Comparison of ENCODE assay signal across 18 cellular contexts in genomic region chr19:48465215-48465614, GRCh38. TPM values are rescaled to one million over a fixed set of nuclear protein-coding genes. Genes with fewer than 3 reads are reported as not detected.
DNase-seq lines count a peak whose midpoint lies in the region; FAIRE-seq and TF ChIP-seq lines count a peak whose summit lies in the region.
"Had no signal": no experiment of that assay in that cellular context is flagged by ENCODE, and none has a peak within 500 bp of the region (broad histone marks: within the 10 kb centered on the region; RNA-seq: fewer than 3 reads in every experiment).

No MANE protein-coding gene starts in this region.

- DNase-seq in A673 (ENCODE audit: low spot score) (no peak), SK-N-MC (ENCODE audit: low read depth, low spot score) (no peak), keratinocyte (ENCODE audit: low read depth, low spot score) (no peak), SHP77 treated with DMSO at 0.1 percent for 48 hours (lab: John Stamatoyannopoulos, UW) (no peak), GM20000 (ENCODE audit: low spot score) (no peak), DMS153 treated with DMSO at 0.1 percent for 48 hours (lab: John Stamatoyannopoulos, UW; ENCODE audit: unreplicated experiment) (no peak)
- DNase-seq: Calu3; CD8-positive, alpha-beta T cell; DMS53; DND-41; EL; GOT3; H7; HFFc6 had no signal

- intact Hi-C loops in A673 (cut with micrococcal nuclease; ENCODE audit: unreplicated experiment) = no loop called here

- H3K4me3 ChIP-seq in A673 (ENCODE audit: low read depth, low read length, poor library complexity, severe bottlenecking) (no peak overlapping the region), SK-N-MC (no peak overlapping the region), keratinocyte (ENCODE audit: control insufficient read depth in 2 of 3, extremely low read depth in 1 of 3, insufficient read depth in 2 of 3, low read depth in 1 of 3, low read length in 3 of 3) (no peak overlapping the region)
- H3K4me3 ChIP-seq: BLaER1 treated with 17β-estradiol and CSF1 and Interleukin-3, amounts not matched to agents 10 nM and 100 nM had no signal

- no peaks in the 10 kb centered on the region for H4K20me1 ChIP-seq in keratinocyte (ENCODE audit: control insufficient read depth, extremely low read depth, insufficient read depth, low read length)

- no peak overlapping the region for H2AFZ ChIP-seq in keratinocyte (ENCODE audit: control insufficient read depth, low read length)

- dilution Hi-C loops in keratinocyte (cut with MboI; ENCODE audit: extremely low pct_ligation_motif_present, low sequenced_read_pairs) = no loop called here

- H3K27me3 ChIP-seq in A673 (replicated peaks; ENCODE audit: insufficient read depth, low read depth, low read length, poor library complexity) = no peaks in the 10 kb centered on the region
- H3K27me3 ChIP-seq in keratinocyte (ENCODE audit: control insufficient read depth, extremely low read depth, insufficient read depth, low read length) = no peaks in the 10 kb centered on the region
- H3K27me3 ChIP-seq: BLaER1 treated with 17β-estradiol and CSF1 and Interleukin-3, amounts not matched to agents 10 nM and 100 nM had no signal

- H3K27ac ChIP-seq in 22Rv1 (0 out of 2 replicates have a peak overlapping the region, but pooled peaks have one; percentile 9), A673 (ENCODE audit: low read depth, low read length, poor library complexity, severe bottlenecking) (peak overlapping the region; percentile 2), SK-N-MC (peak overlapping the region; percentile 50; the same call in 1 of the 2 replicates), keratinocyte (ENCODE audit: control insufficient read depth, insufficient read depth, low read length) (no peak overlapping the region)
- H3K27ac ChIP-seq: BLaER1 treated with 17β-estradiol and CSF1 and Interleukin-3, amounts not matched to agents 10 nM and 100 nM; HL-60 had no signal

- H3K36me3 ChIP-seq in A673 (ENCODE audit: insufficient read depth, low read length, poor library complexity, severe bottlenecking) (peaks cover 23% of the 10 kb centered on the region), SK-N-MC (ENCODE audit: insufficient read depth, low read length) (peaks cover 2% of the 10 kb centered on the region), keratinocyte (ENCODE audit: control insufficient read depth in 2 of 2, extremely low read depth in 1 of 2, insufficient read depth in 2 of 2, low read length in 2 of 2) (no peaks in the 10 kb centered on the region)

- H3K9me1 ChIP-seq in keratinocyte (ENCODE audit: control insufficient read depth, extremely low read depth, insufficient read depth, low read length) = no peaks in the 10 kb centered on the region

- H3K79me2 ChIP-seq in keratinocyte (ENCODE audit: control insufficient read depth, insufficient read depth, low read length) = peaks cover 4% of the 10 kb centered on the region

- H3K4me1 ChIP-seq in A673 (ENCODE audit: insufficient read depth, low read length, poor library complexity, severe bottlenecking) (peaks cover 15% of the 10 kb centered on the region), keratinocyte (ENCODE audit: control insufficient read depth, extremely low read depth, insufficient read depth, low read length) (peaks cover 6% of the 10 kb centered on the region)

- CTCF ChIA-PET in A673 (lab: Charles Lee) = no interaction called here

- H3K9me3 ChIP-seq in A673 (ENCODE audit: low read depth, low read length, poor library complexity, severe bottlenecking) (no peaks in the 10 kb centered on the region), SK-N-MC (ENCODE audit: low read depth, low read length) (no peaks in the 10 kb centered on the region), keratinocyte (ENCODE audit: control insufficient read depth, low read depth, low read length) (no peaks in the 10 kb centered on the region)
- H3K9me3 ChIP-seq: BLaER1 treated with 17β-estradiol and CSF1 and Interleukin-3, amounts not matched to agents 10 nM and 100 nM had no signal

- no peak for TF ChIP-seq CTCF in 22Rv1 (IDR thresholded peaks at IDR 0.05)
- TF ChIP-seq CTCF in A673 (conservative IDR thresholded peaks at IDR 0.05; ENCODE audit: low read depth, low read length) = no peak
- TF ChIP-seq CTCF in keratinocyte (optimal IDR thresholded peaks at IDR 0.05 in 1 of 3, IDR thresholded peaks at IDR 0.05 in 1 of 3, conservative IDR thresholded peaks at IDR 0.05 in 1 of 3; ENCODE audit: extremely low read depth in 1 of 3, insufficient read depth in 2 of 3, low read length in 3 of 3) = no peak
- TF ChIP-seq CTCF in GM20000 (IDR thresholded peaks at IDR 0.05; ENCODE audit: extremely low read depth, missing control alignments) = no peak

- no peak overlapping the region for H3K4me2 ChIP-seq in keratinocyte (ENCODE audit: control insufficient read depth, extremely low read depth, insufficient read depth, low read depth, low read length)
- H3K4me2 ChIP-seq: BLaER1 treated with 17β-estradiol and CSF1 and Interleukin-3, amounts not matched to agents 10 nM and 100 nM had no signal

- no TSS peak for BruUV-seq in A673 (replicated peaks; lab: Mats Ljungman, UMichigan)

- peak; percentile 49 for FAIRE-seq in keratinocyte (lab: Jason Lieb, UNC)
- FAIRE-seq: GM18507 had no signal

- no peak overlapping the region for H3K9ac ChIP-seq in SK-N-MC (ENCODE audit: insufficient read length)
- H3K9ac ChIP-seq in keratinocyte (ENCODE audit: control insufficient read depth, extremely low read depth, insufficient read depth, low read length) = no peak overlapping the region
- H3K9ac ChIP-seq: BLaER1 treated with 17β-estradiol and CSF1 and Interleukin-3, amounts not matched to agents 10 nM and 100 nM had no signal

- POLR2A ChIA-PET in A673 (lab: Charles Lee; ENCODE audit: low non-redundant PET) = interaction anchor here (0.6 kb wide), 1 partner anchor 166 kb away, joined by 6 read pairs; no protein-coding TSS in a partner anchor

RNA-seq across cellular contexts. Expression of gene CYTH2, which starts 4.0 kb away (rescaled TPM):
- total RNA-seq in A673 (2021) = 120 and 125 TPM in 2 replicates
- 27.0 to 33.5 TPM (median 32.2 TPM) in 3 replicates for polyA plus RNA-seq in keratinocyte
- polyA plus RNA-seq in keratinocyte (2011; ENCODE audit: low read depth) = 23.3 TPM
- polyA plus RNA-seq in keratinocyte (2011; cell fraction: cytosol; rRNA removed) = 18.8 and 24.4 TPM in 2 replicates
- polyA plus RNA-seq in keratinocyte (2011; cell fraction: nucleus; rRNA removed) = 83.4 and 98.3 TPM in 2 replicates
- 30.4 and 34.0 TPM in 2 replicates for polyA plus RNA-seq in keratinocyte (2012; ENCODE audit: low replicate concordance)
- polyA minus RNA-seq in keratinocyte = 35.4 to 45.9 TPM (median 39.3 TPM) in 3 replicates
- polyA minus RNA-seq in keratinocyte (2011; cell fraction: cytosol; rRNA and poly(A)+ RNA removed) = 12.7 TPM
- polyA minus RNA-seq in keratinocyte (2011; cell fraction: nucleus; rRNA and poly(A)+ RNA removed) = 26.8 and 27.9 TPM in 2 replicates

RNA-seq across cellular contexts. Expression of gene KCNJ14, which starts 9.8 kb away (rescaled TPM):
- total RNA-seq in A673 (2021) = 6.5 and 7.0 TPM in 2 replicates
- 0.34 to 0.46 TPM (median 0.39 TPM) in 3 replicates for polyA plus RNA-seq in keratinocyte
- polyA plus RNA-seq in keratinocyte (2011; ENCODE audit: low read depth) = 0.81 TPM
- polyA plus RNA-seq in keratinocyte (2011; cell fraction: cytosol; rRNA removed) = 0.19 and 0.33 TPM in 2 replicates
- 2.1 and 3.4 TPM in 2 replicates for polyA plus RNA-seq in keratinocyte (2011; cell fraction: nucleus; rRNA removed)
- 0.49 and 2.4 TPM in 2 replicates for polyA plus RNA-seq in keratinocyte (2012; ENCODE audit: low replicate concordance)
- 0.99 to 1.3 TPM (median 1.1 TPM) in 3 replicates for polyA minus RNA-seq in keratinocyte
- polyA minus RNA-seq in keratinocyte (2011; cell fraction: cytosol; rRNA and poly(A)+ RNA removed) = 0.96 TPM
- polyA minus RNA-seq in keratinocyte (2011; cell fraction: nucleus; rRNA and poly(A)+ RNA removed) = 1.4 and 2.1 TPM in 2 replicates

RNA-seq across cellular contexts. Expression of gene GRWD1, which starts 19.4 kb away (rescaled TPM):
- 86.4 and 109 TPM in 2 replicates for total RNA-seq in A673 (2021)
- polyA plus RNA-seq in keratinocyte = 23.0 to 35.4 TPM (median 26.1 TPM) in 3 replicates
- polyA plus RNA-seq in keratinocyte (2011; ENCODE audit: low read depth) = 21.8 TPM
- 14.5 and 31.6 TPM in 2 replicates for polyA plus RNA-seq in keratinocyte (2011; cell fraction: cytosol; rRNA removed)
- polyA plus RNA-seq in keratinocyte (2011; cell fraction: nucleus; rRNA removed) = 25.2 and 31.8 TPM in 2 replicates
- polyA plus RNA-seq in keratinocyte (2012; ENCODE audit: low replicate concordance) = 16.4 and 41.0 TPM in 2 replicates
- polyA minus RNA-seq in keratinocyte = 10.7 to 21.8 TPM (median 12.7 TPM) in 3 replicates
- 30.7 TPM for polyA minus RNA-seq in keratinocyte (2011; cell fraction: cytosol; rRNA and poly(A)+ RNA removed)
- 14.8 and 17.2 TPM in 2 replicates for polyA minus RNA-seq in keratinocyte (2011; cell fraction: nucleus; rRNA and poly(A)+ RNA removed)

RNA-seq across cellular contexts. Expression of gene LMTK3, which starts 46.4 kb away (rescaled TPM):
- 0.52 and 1.0 TPM in 2 replicates for total RNA-seq in A673 (2021)
- 0.51 to 0.76 TPM (median 0.68 TPM) in 3 replicates for polyA plus RNA-seq in keratinocyte
- polyA plus RNA-seq in keratinocyte (2011; ENCODE audit: low read depth) = 0.64 TPM
- 0.12 and 0.71 TPM in 2 replicates for polyA plus RNA-seq in keratinocyte (2011; cell fraction: cytosol; rRNA removed)
- 1.6 and 2.4 TPM in 2 replicates for polyA plus RNA-seq in keratinocyte (2011; cell fraction: nucleus; rRNA removed)
- 1.2 and 4.2 TPM in 2 replicates for polyA plus RNA-seq in keratinocyte (2012; ENCODE audit: low replicate concordance)
- 0.13 to 0.56 TPM (median 0.20 TPM) in 3 replicates for polyA minus RNA-seq in keratinocyte
- 1.5 TPM for polyA minus RNA-seq in keratinocyte (2011; cell fraction: cytosol; rRNA and poly(A)+ RNA removed)
- polyA minus RNA-seq in keratinocyte (2011; cell fraction: nucleus; rRNA and poly(A)+ RNA removed) = 1.7 and 1.8 TPM in 2 replicates
